8 cellular contexts compared by ENCODE assay signal in genomic region chr22:20980938-20981722, GRCh38. TPM values are rescaled to one million over a fixed set of nuclear protein-coding genes. Genes with fewer than 3 reads are reported as not detected.
DNase-seq lines count a peak whose midpoint lies in the region; ATAC-seq and TF ChIP-seq lines count a peak whose summit lies in the region.

No MANE protein-coding gene starts in this region.

- intact Hi-C loops in thyroid gland (cut with DNase I): no loop called here

- H3K27me3 Mint-ChIP-seq in activated T-cell treated with anti-CD3 and anti-CD28 coated beads, Interleukin-2, amount 50 U/mL, for 24 hours: no peaks in the 10 kb centered on the region

- H3K36me3 Mint-ChIP-seq in activated T-cell treated with anti-CD3 and anti-CD28 coated beads, Interleukin-2, amount 50 U/mL, for 24 hours (ENCODE audit: low read depth): peaks cover 40% of the 10 kb centered on the region

- DNase-seq in activated T-cell treated with anti-CD3 and anti-CD28 coated beads, Interleukin-2, amount 50 U/mL, for 24 hours: no peak
- DNase-seq in activated T-cell treated with anti-CD3 and anti-CD28 coated beads for 4 hours (no peak), thyroid gland (no peak), GM13976 (ENCODE audit: low spot score) (no peak), EL (no peak)

- no peaks in the 10 kb centered on the region for H3K9me3 ChIP-seq in liver (ENCODE audit: control insufficient read depth in 4 of 4, low read length in 3 of 4)
- no peaks in the 10 kb centered on the region for H3K9me3 ChIP-seq in thyroid gland

- H3K27ac ChIP-seq in angular gyrus (ENCODE audit: low read depth, low read length) (peak overlapping the region; percentile 82), liver (ENCODE audit: low read depth in 1 of 2, low read length in 2 of 2) (peak overlapping the region; percentile 86 to 88), thyroid gland (peak overlapping the region; percentile 71 to 84 (median 76))

- peaks cover 0 to 4% (median 2%) of the 10 kb centered on the region in 4 donors for H3K36me3 ChIP-seq in liver (ENCODE audit: control insufficient read depth in 4 of 4, insufficient read depth in 3 of 4, low read depth in 1 of 4, low read length in 3 of 4)
- H3K36me3 ChIP-seq in thyroid gland: peaks cover 0 to 6% of the 10 kb centered on the region in 2 donors

- no peaks in the 10 kb centered on the region for H3K9me3 Mint-ChIP-seq in activated T-cell treated with anti-CD3 and anti-CD28 coated beads, Interleukin-2, amount 50 U/mL, for 24 hours

- H3K27me3 ChIP-seq in liver (ENCODE audit: control insufficient read depth in 4 of 4, insufficient read depth in 4 of 4, low read length in 3 of 4) (no peaks in the 10 kb centered on the region), thyroid gland (no peaks in the 10 kb centered on the region)

- 72% methylated on average over 10 of the region's 10 CpGs for WGBS in liver
- 67 to 77% methylated on average over 10 of the region's 10 CpGs for WGBS in thyroid gland, 2 donors

- peak overlapping the region; percentile 90 for H3K27ac Mint-ChIP-seq in activated T-cell treated with anti-CD3 and anti-CD28 coated beads, Interleukin-2, amount 50 U/mL, for 24 hours

- H3K4me1 Mint-ChIP-seq in activated T-cell treated with anti-CD3 and anti-CD28 coated beads, Interleukin-2, amount 50 U/mL, for 24 hours (ENCODE audit: low read depth): peaks cover 40% of the 10 kb centered on the region

- TF ChIP-seq CTCF in liver (IDR thresholded peaks at IDR 0.05; ENCODE audit: low read depth, low read length, missing input control): no peak
- no peak for TF ChIP-seq CTCF in thyroid gland (IDR thresholded peaks at IDR 0.05)
- TF ChIP-seq CTCF in GM13976 (IDR thresholded peaks at IDR 0.05; ENCODE audit: borderline replicate concordance, control extremely low read depth, extremely low read depth, insufficient read depth, missing control alignments): no peak

- TF ChIP-seq POLR2A in thyroid gland (IDR thresholded peaks at IDR 0.05): no peak

- in situ Hi-C loops in GM13976 (cut with MboI; ENCODE audit: low sequenced_read_pairs, unreplicated experiment): no loop called here

- H3K9ac ChIP-seq in liver (ENCODE audit: low read depth in 1 of 2, low read length in 2 of 2): peak overlapping the region; percentile 82 to 94

- no peak for ATAC-seq in GM19397 (IDR thresholded peaks at IDR 0.05; ENCODE audit: unreplicated experiment)

- peak overlapping the region; percentile 71 to 91 (median 85) for H3K4me3 ChIP-seq in liver (ENCODE audit: low read depth in 1 of 3, low read length in 3 of 3)
- H3K4me3 ChIP-seq in thyroid gland (replicated peaks in 1 of 3): peak overlapping the region; percentile 81 to 94 (median 83)

- peak overlapping the region; percentile 91 for H3K4me3 Mint-ChIP-seq in activated T-cell treated with anti-CD3 and anti-CD28 coated beads, Interleukin-2, amount 50 U/mL, for 24 hours

- H3K4me1 ChIP-seq in liver (ENCODE audit: control insufficient read depth in 4 of 4, insufficient read depth in 4 of 4, low read length in 3 of 4) (peaks cover 7 to 36% (median 27%) of the 10 kb centered on the region in 4 donors), thyroid gland (peaks cover 21 to 25% of the 10 kb centered on the region in 2 donors)

- no peak for TF ChIP-seq RAD21 in liver (IDR thresholded peaks at IDR 0.05)

TF ChIP-seq in liver, 16 proteins besides CTCF, POLR2A, EP300 and RAD21:
- TF ChIP-seq ZBTB33 (IDR thresholded peaks at IDR 0.05) (no peak), YY1 (IDR thresholded peaks at IDR 0.05) (no peak), TAF1 (conservative IDR thresholded peaks at IDR 0.05) (no peak), HNF4G (IDR thresholded peaks at IDR 0.05) (no peak), HNF4A (conservative IDR thresholded peaks at IDR 0.05) (no peak), ATF3 (IDR thresholded peaks at IDR 0.05) (no peak), MAX (IDR thresholded peaks at IDR 0.05) (no peak), EGR1 (IDR thresholded peaks at IDR 0.05; ENCODE audit: low read depth in 2 of 2) (no peak), RXRA (IDR thresholded peaks at IDR 0.05) (no peak), NR2F2 (IDR thresholded peaks at IDR 0.05) (no peak), FOXA1 (IDR thresholded peaks at IDR 0.05) (no peak)
TF ChIP-seq in liver: peak in this region for 0.

RNA-seq across cellular contexts. Expression of gene LZTR1, which starts 1.0 kb away (rescaled TPM):
- 10 to 100 TPM; 11.1 to 32.5 TPM for total RNA-seq in liver
- 10 to 100 TPM in 1 of 2 donors, 1 to 10 TPM in 1; 7.9 to 15.3 TPM for polyA plus RNA-seq in liver
- 10 to 100 TPM; 37.1 to 67.2 (median 55.7) TPM for total RNA-seq in thyroid gland

RNA-seq across cellular contexts. Expression of gene AIFM3, which starts 14.1 kb away (rescaled TPM):
- total RNA-seq in liver: under 1 TPM; 0.51 to 0.75 TPM
- polyA plus RNA-seq in liver: 1 to 10 TPM in 1 of 2 donors, under 1 TPM in 1; 0.38 to 1.1 TPM
- 1 to 10 TPM in 2 of 4 donors, under 1 TPM in 2; 0.11 to 2.0 (median 0.80) TPM for total RNA-seq in thyroid gland

RNA-seq across cellular contexts. Expression of gene THAP7, which starts 20.8 kb away (rescaled TPM):
- total RNA-seq in liver: 10 to 100 TPM; 10.4 to 18.3 TPM
- polyA plus RNA-seq in liver: 10 to 100 TPM; 20.6 to 21.9 TPM
- total RNA-seq in thyroid gland: 10 to 100 TPM; 51.0 to 75.0 (median 58.9) TPM

RNA-seq across cellular contexts. Expression of gene P2RX6, which starts 33.8 kb away (rescaled TPM):
- total RNA-seq in liver (under 1 TPM; 0.05 to 0.59 TPM), thyroid gland (under 1 TPM in 1 of 4 donors, not detected in 3; 0.40 TPM)
- under 1 TPM; 0.18 to 0.48 TPM for polyA plus RNA-seq in liver

RNA-seq across cellular contexts. Expression of gene SLC7A4, which starts 51.2 kb away (rescaled TPM):
- total RNA-seq in liver: under 1 TPM; 0.23 to 0.42 TPM
- polyA plus RNA-seq in liver: under 1 TPM; 0.11 to 0.67 TPM
- total RNA-seq in thyroid gland: under 1 TPM in 2 of 4 donors, not detected in 2; 0.45 to 0.54 TPM
